In the genomic region with DNA sequence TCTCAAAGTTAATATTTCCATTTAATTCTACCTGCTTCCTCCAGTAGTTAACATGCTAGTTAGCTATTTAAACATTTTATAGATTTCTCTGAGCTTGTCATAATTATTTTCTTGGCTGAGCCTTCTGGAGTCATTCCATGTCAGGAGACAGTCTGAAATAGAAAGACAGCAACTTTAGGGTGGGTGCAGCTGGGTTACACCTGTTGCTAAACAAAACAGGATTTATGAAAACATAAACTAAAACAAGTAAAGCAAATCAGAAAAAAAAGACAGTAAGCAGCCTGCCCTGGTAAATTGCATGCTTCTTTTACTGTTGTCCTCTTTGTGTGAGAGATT, we compare ENCODE assay signal across 11 cellular contexts.
DNase-seq lines count a peak whose midpoint lies in the region; ATAC-seq and TF ChIP-seq lines count a peak whose summit lies in the region.
"Had no signal": no experiment of that assay in that cellular context is flagged by ENCODE, and none has a peak within 500 bp of the region (broad histone marks: within the 10 kb centered on the region; RNA-seq: fewer than 3 reads in every experiment).

No MANE protein-coding gene starts in this region.

- DNase-seq in left ventricle myocardium inferior: no peak
- DNase-seq in left cardiac atrium: no peak
- no peak for DNase-seq in nephron progenitor cell
- DNase-seq in A172 (ENCODE audit: low spot score): no peak
- DNase-seq in activated CD8-positive, alpha-beta T cell treated with anti-CD3 and anti-CD28 coated beads, Interleukin-2, amount 10 ng/mL, durations not matched to agents 7 days and 5 days: no peak
- no peak for DNase-seq in WTC11 (ENCODE audit: low spot score)
- DNase-seq: GF-D8, NCI-H187 treated with DMSO at 0.1 percent for 48 hours had no signal

- peaks cover 10% of the 10 kb centered on the region for H3K36me3 Mint-ChIP-seq in nephron progenitor cell (ENCODE audit: low read depth)
- no peaks in the 10 kb centered on the region for H3K36me3 Mint-ChIP-seq in activated CD8-positive, alpha-beta T cell treated with anti-CD3 and anti-CD28 coated beads, Interleukin-2, amount 10 ng/mL, durations not matched to agents 7 days and 5 days (ENCODE audit: low read depth)
- peaks cover 10% of the 10 kb centered on the region for H3K36me3 Mint-ChIP-seq in WTC11

- H3K4me1 Mint-ChIP-seq in nephron progenitor cell (peaks cover 27% of the 10 kb centered on the region), WTC11 (peaks cover 12% of the 10 kb centered on the region)
- peaks cover 13% of the 10 kb centered on the region for H3K4me1 Mint-ChIP-seq in activated CD8-positive, alpha-beta T cell treated with anti-CD3 and anti-CD28 coated beads, Interleukin-2, amount 10 ng/mL, durations not matched to agents 7 days and 5 days (ENCODE audit: low read depth)

- CTCF ChIA-PET in activated CD8-positive, alpha-beta T cell treated with anti-CD3 and anti-CD28 coated beads, Interleukin-2, amount 10 ng/mL, durations not matched to agents 7 days and 5 days (lab: Charles Lee): interaction anchor here (0.8 to 2.1 kb wide), 2 partner anchors 288 to 398 kb away, joined by 3 to 16 read pairs; no protein-coding TSS in a partner anchor
- CTCF ChIA-PET in WTC11 (lab: Charles Lee): no interaction called here

- H3K27me3 ChIP-seq in left ventricle myocardium inferior (ENCODE audit: low read depth) (no peaks in the 10 kb centered on the region), endocrine pancreas (ENCODE audit: control insufficient read depth, insufficient read depth, low read length) (no peaks in the 10 kb centered on the region)
- H3K27me3 ChIP-seq: suprapubic skin had no signal

- H3K27ac ChIP-seq in left ventricle myocardium inferior (replicated peaks): peak overlapping the region; percentile 87

- no peak overlapping the region for H3K9ac ChIP-seq in endocrine pancreas (ENCODE audit: control insufficient read depth, insufficient read depth, low read length)

- H3K4me3 Mint-ChIP-seq in nephron progenitor cell (peak overlapping the region; percentile 29), WTC11 (no peak overlapping the region)
- no peak overlapping the region for H3K4me3 Mint-ChIP-seq in activated CD8-positive, alpha-beta T cell treated with anti-CD3 and anti-CD28 coated beads, Interleukin-2, amount 10 ng/mL, durations not matched to agents 7 days and 5 days

- no peak for ATAC-seq in left cardiac atrium
- no peak for ATAC-seq in HG02798 (IDR thresholded peaks at IDR 0.05; ENCODE audit: poor library complexity, unreplicated experiment)
- ATAC-seq in activated CD8-positive, alpha-beta T cell treated with anti-CD3 and anti-CD28 coated beads, Interleukin-2, amount 10 ng/mL, durations not matched to agents 7 days and 5 days: no peak
- no peak for ATAC-seq in WTC11

- intact Hi-C loops in left ventricle myocardium inferior (cut with micrococcal nuclease): loop anchor here (10.0 kb wide), 1 partner anchor 129 kb away; no protein-coding TSS in a partner anchor
- intact Hi-C loops in left cardiac atrium (cut with DNase I): loop anchor here in 1 of 2 donors (10.0 kb wide), 1 partner anchor 539 kb away; no protein-coding TSS in a partner anchor

- TF ChIP-seq CTCF in left ventricle myocardium inferior (IDR thresholded peaks at IDR 0.05; ENCODE audit: borderline replicate concordance): no peak
- no peak for TF ChIP-seq CTCF in nephron progenitor cell (IDR thresholded peaks at IDR 0.05)
- TF ChIP-seq CTCF in WTC11 (IDR thresholded peaks at IDR 0.05): no peak

- no peak overlapping the region for H3K4me3 ChIP-seq in left ventricle myocardium inferior
- peak overlapping the region; percentile 34 for H3K4me3 ChIP-seq in endocrine pancreas (ENCODE audit: control insufficient read depth, insufficient read depth, low read length)

- no peaks in the 10 kb centered on the region for H3K9me3 Mint-ChIP-seq in nephron progenitor cell
- H3K9me3 Mint-ChIP-seq in activated CD8-positive, alpha-beta T cell treated with anti-CD3 and anti-CD28 coated beads, Interleukin-2, amount 10 ng/mL, durations not matched to agents 7 days and 5 days (ENCODE audit: insufficient read depth): no peaks in the 10 kb centered on the region
- H3K9me3 Mint-ChIP-seq in WTC11: peaks cover 8% of the 10 kb centered on the region

- no peaks in the 10 kb centered on the region for H3K36me3 ChIP-seq in left ventricle myocardium inferior
- no peaks in the 10 kb centered on the region for H3K36me3 ChIP-seq in endocrine pancreas (ENCODE audit: control insufficient read depth, insufficient read depth, low read length)
- H3K36me3 ChIP-seq: suprapubic skin had no signal

- H3K4me1 ChIP-seq in left ventricle myocardium inferior (peaks cover 38% of the 10 kb centered on the region), endocrine pancreas (ENCODE audit: control insufficient read depth, insufficient read depth, low read length) (peaks cover 10% of the 10 kb centered on the region)

- peaks cover 5% of the 10 kb centered on the region for H3K9me3 ChIP-seq in left ventricle myocardium inferior (replicated peaks)
- no peaks in the 10 kb centered on the region for H3K9me3 ChIP-seq in endocrine pancreas (ENCODE audit: control insufficient read depth, low read length)
- H3K9me3 ChIP-seq: suprapubic skin had no signal

- H3K27ac Mint-ChIP-seq in nephron progenitor cell: no peak overlapping the region
- no peak overlapping the region for H3K27ac Mint-ChIP-seq in activated CD8-positive, alpha-beta T cell treated with anti-CD3 and anti-CD28 coated beads, Interleukin-2, amount 10 ng/mL, durations not matched to agents 7 days and 5 days
- H3K27ac Mint-ChIP-seq in WTC11: no peak overlapping the region

- H3K27me3 Mint-ChIP-seq in nephron progenitor cell (ENCODE audit: low read depth, poor library complexity) (no peaks in the 10 kb centered on the region), WTC11 (ENCODE audit: low read depth) (no peaks in the 10 kb centered on the region)
- H3K27me3 Mint-ChIP-seq in activated CD8-positive, alpha-beta T cell treated with anti-CD3 and anti-CD28 coated beads, Interleukin-2, amount 10 ng/mL, durations not matched to agents 7 days and 5 days (ENCODE audit: low read depth): no peaks in the 10 kb centered on the region

- POLR2A ChIA-PET in activated CD8-positive, alpha-beta T cell treated with anti-CD3 and anti-CD28 coated beads, Interleukin-2, amount 10 ng/mL, durations not matched to agents 7 days and 5 days (lab: Charles Lee): interaction anchor here (0.8 to 1.9 kb wide), 5 partner anchors 9 to 516 kb away, joined by 3 to 5 read pairs (median 4); no protein-coding TSS in a partner anchor
- POLR2A ChIA-PET in WTC11 (lab: Charles Lee): no interaction called here

TF ChIP-seq in WTC11, 78 proteins besides CTCF, POLR2A, EP300 and RAD21:
- TF ChIP-seq MXD4 (CRISPR knock-in tag; IDR thresholded peaks at IDR 0.05; ENCODE audit: borderline replicate concordance) (no peak), FOXP1 (CRISPR knock-in tag; IDR thresholded peaks at IDR 0.05; ENCODE audit: borderline replicate concordance) (no peak)
- TF ChIP-seq, protein P1, sequence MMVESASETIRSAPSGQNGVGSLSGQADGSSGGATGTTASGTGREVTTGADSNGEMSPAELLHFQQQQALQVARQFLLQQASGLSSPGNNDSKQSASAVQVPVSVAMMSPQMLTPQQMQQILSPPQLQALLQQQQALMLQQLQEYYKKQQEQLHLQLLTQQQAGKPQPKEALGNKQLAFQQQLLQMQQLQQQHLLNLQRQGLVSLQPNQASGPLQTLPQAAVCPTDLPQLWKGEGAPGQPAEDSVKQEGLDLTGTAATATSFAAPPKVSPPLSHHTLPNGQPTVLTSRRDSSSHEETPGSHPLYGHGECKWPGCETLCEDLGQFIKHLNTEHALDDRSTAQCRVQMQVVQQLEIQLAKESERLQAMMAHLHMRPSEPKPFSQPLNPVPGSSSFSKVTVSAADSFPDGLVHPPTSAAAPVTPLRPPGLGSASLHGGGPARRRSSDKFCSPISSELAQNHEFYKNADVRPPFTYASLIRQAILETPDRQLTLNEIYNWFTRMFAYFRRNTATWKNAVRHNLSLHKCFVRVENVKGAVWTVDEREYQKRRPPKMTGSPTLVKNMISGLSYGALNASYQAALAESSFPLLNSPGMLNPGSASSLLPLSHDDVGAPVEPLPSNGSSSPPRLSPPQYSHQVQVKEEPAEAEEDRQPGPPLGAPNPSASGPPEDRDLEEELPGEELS (CRISPR knock-in tag; IDR thresholded peaks at IDR 0.05): no peak
